In genomic region chr2:233414777-233415570, GRCh38 we compare ENCODE assay signal across 8 cellular contexts.
A peak's percentile ranks its signal among the peaks of the same experiment; 100 is the strongest.
DNase-seq lines count a peak whose midpoint lies in the region; ATAC-seq and TF ChIP-seq lines count a peak whose summit lies in the region.

No MANE protein-coding gene starts in this region.

- no peaks in the 10 kb centered on the region for H3K27me3 ChIP-seq in adrenal gland
- H3K27me3 ChIP-seq in muscle layer of duodenum (ENCODE audit: low read depth, low read length), result no peaks in the 10 kb centered on the region

- peaks cover 20 to 45% of the 10 kb centered on the region in 2 donors for H3K4me1 ChIP-seq in adrenal gland (replicated peaks in 1 of 2)
- peaks cover 15 to 26% of the 10 kb centered on the region in 2 donors for H3K4me1 ChIP-seq in muscle layer of duodenum (ENCODE audit: control insufficient read depth in 1 of 2, insufficient read depth in 2 of 2, low read length in 2 of 2)

- H3K9me3 ChIP-seq in adrenal gland (replicated peaks in 1 of 3), result peaks cover 0 to 19% (median 0%) of the 10 kb centered on the region in 3 donors
- H3K9me3 ChIP-seq in muscle layer of duodenum (ENCODE audit: control insufficient read depth in 1 of 2, low read length in 2 of 2), result peaks cover 0 to 11% of the 10 kb centered on the region in 2 donors

- H3K36me3 ChIP-seq in adrenal gland (replicated peaks in 1 of 2) (no peaks in the 10 kb centered on the region), muscle layer of duodenum (ENCODE audit: control insufficient read depth in 1 of 2, insufficient read depth in 2 of 2, low read length in 2 of 2) (no peaks in the 10 kb centered on the region)

- TF ChIP-seq POLR2A in adrenal gland (IDR thresholded peaks at IDR 0.05), result no peak

- WGBS in adrenal gland, 4 donors, result 76 to 83% (median 77%) methylated on average over 3 to 5 of the region's 5 CpGs

- in situ Hi-C loops in ACHN (cut with HindIII; ENCODE audit: low pct_ligation_motif_present, low pct_unique_long_range_greater_than_20kb, low sequenced_read_pairs), result no loop called here

- H3K4me3 ChIP-seq in adrenal gland (no peak overlapping the region), muscle layer of duodenum (ENCODE audit: low read depth in 1 of 2, low read length in 2 of 2) (no peak overlapping the region)

- intact Hi-C loops in adrenal gland (cut with DNase I), result no loop called here

- ATAC-seq in HG02571 (IDR thresholded peaks at IDR 0.05; ENCODE audit: unreplicated experiment), result no peak

- TF ChIP-seq CTCF in adrenal gland (IDR thresholded peaks at IDR 0.05), result no peak

- DNase-seq in ACHN, result peak; percentile 85
- peak; percentile 41 for DNase-seq in NCI-H2196 treated with DMSO at 0.1 percent for 48 hours (lab: John Stamatoyannopoulos, UW; ENCODE audit: unreplicated experiment)
- peak in 6 of 7 donors; percentile 55 to 79 (median 67) for DNase-seq in adrenal gland
- no peak for DNase-seq in NCI-H2227 (lab: John Stamatoyannopoulos, UW; ENCODE audit: unreplicated experiment)
- DNase-seq in SHP77 (lab: John Stamatoyannopoulos, UW), result no peak
- no peak for DNase-seq in NCI-H524 (lab: John Stamatoyannopoulos, UW)

- H3K27ac ChIP-seq in adrenal gland (peak overlapping the region in 3 of 5 donors; percentile 40 to 86 (median 83)), muscle layer of duodenum (ENCODE audit: low read length) (peak overlapping the region; percentile 16)

Comparison
In these comparisons a context has a peak if more than half of its experiments do, and no peak if none do; other contexts are left out.
1. DNase-seq: peak in ACHN (single experiment), NCI-H2196 treated with DMSO at 0.1 percent for 48 hours (single experiment) and adrenal gland (6 of 7); none in NCI-H2227 (single experiment), SHP77 (0 of 2) and NCI-H524 (0 of 2).